17 cellular contexts compared by ENCODE assay signal in the genomic region with DNA sequence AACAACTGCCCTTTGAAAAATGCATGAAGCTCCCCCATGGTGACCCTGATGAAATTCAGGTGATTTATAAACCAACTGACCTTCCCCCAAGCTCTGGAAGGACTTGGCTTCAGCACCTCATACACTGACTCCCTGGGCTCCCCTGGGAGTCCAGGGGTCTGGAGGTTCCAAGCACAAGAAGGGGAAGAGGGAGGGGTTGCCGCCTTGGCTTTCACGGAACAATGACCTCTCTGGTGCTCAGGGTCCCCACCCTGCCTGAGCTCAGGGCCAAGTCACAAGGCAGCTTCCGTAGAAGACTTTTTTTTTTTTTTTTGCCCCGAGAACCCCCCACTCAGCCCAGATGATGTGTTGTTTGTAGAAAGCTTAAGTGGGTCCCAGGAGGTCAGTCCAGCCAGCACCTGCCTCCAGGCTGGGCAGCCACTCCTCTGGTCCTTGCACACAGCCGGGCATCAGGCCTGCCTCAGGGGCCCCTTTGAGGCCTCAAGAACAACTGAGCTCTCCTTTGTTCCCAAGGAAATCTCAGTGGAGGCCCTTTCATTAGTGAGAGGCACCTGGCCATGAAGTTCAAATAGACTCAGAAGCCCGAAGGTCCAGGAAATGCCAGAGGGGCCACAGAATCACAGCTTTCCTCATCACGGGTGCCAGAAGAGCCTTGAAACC. TPM values are rescaled to one million over a fixed set of nuclear protein-coding genes. Genes with fewer than 3 reads are reported as not detected.
DNase-seq lines count a peak whose midpoint lies in the region; ATAC-seq and TF ChIP-seq lines count a peak whose summit lies in the region.
"Had no signal": no experiment of that assay in that cellular context is flagged by ENCODE, and none has a peak within 500 bp of the region (broad histone marks: within the 10 kb centered on the region; RNA-seq: fewer than 3 reads in every experiment).

No MANE protein-coding gene starts in this region.

- H3K4me1 Mint-ChIP-seq in stimulated activated naive B cell treated with anti-CD40 and anti-IgM and Interleukin-4, amounts not matched to agents 10 μg/mL and 1 μg/mL and 100 μg/mL, for 72 hours: peaks cover 3 to 4% of the 10 kb centered on the region in 2 donors

- DNase-seq in Right ventricle myocardium superior: no peak
- DNase-seq in cardiac septum (ENCODE audit: low spot score): no peak
- DNase-seq in heart right ventricle: peak; percentile 45 to 65
- DNase-seq in psoas muscle: no peak
- DNase-seq in NCI-H446 treated with DMSO at 0.1 percent for 48 hours (lab: John Stamatoyannopoulos, UW): no peak
- DNase-seq in stimulated activated naive B cell treated with anti-CD40 and anti-IgM and Interleukin-4, amounts not matched to agents 10 μg/mL and 1 μg/mL and 100 μg/mL, for 72 hours: no peak
- no peak for DNase-seq in osteoblast (ENCODE audit: insufficient read length, low spot score, missing footprints)
- DNase-seq: 8988T, BE2C, DMS79 treated with DMSO at 0.1 percent for 48 hours, H9, MV-4-11, NCI-H1417 treated with DMSO at 0.1 percent for 48 hours, NCI-H2081, NCI-H524, SIG-M5 had no signal

- H3K4me1 ChIP-seq in heart right ventricle (peaks cover 4 to 45% (median 29%) of the 10 kb centered on the region in 9 donors), psoas muscle (no peaks in the 10 kb centered on the region), osteoblast (ENCODE audit: insufficient read depth, low read length) (peaks cover 3% of the 10 kb centered on the region)
- H3K4me1 ChIP-seq: BE2C had no signal

- H3K27ac ChIP-seq in heart right ventricle: peak overlapping the region; percentile 31 to 89 (median 73)
- H3K27ac ChIP-seq in psoas muscle: peak overlapping the region; percentile 55
- H3K27ac ChIP-seq in osteoblast (ENCODE audit: low read depth, low read length): no peak overlapping the region

- no peak for TF ChIP-seq CTCF in heart right ventricle (IDR thresholded peaks at IDR 0.05)
- no peak for TF ChIP-seq CTCF in psoas muscle (IDR thresholded peaks at IDR 0.05)
- TF ChIP-seq CTCF in osteoblast (IDR thresholded peaks at IDR 0.05; ENCODE audit: extremely low read depth, low read depth, low read length): no peak

- no peak overlapping the region for H3K4me2 ChIP-seq in osteoblast (ENCODE audit: insufficient read depth, low read length)

- H3K27me3 ChIP-seq in heart right ventricle: no peaks in the 10 kb centered on the region
- no peaks in the 10 kb centered on the region for H3K27me3 ChIP-seq in psoas muscle (ENCODE audit: insufficient read depth in 3 of 3, low read length in 2 of 3)
- no peaks in the 10 kb centered on the region for H3K27me3 ChIP-seq in osteoblast (ENCODE audit: insufficient read depth, low read length)
- H3K27me3 ChIP-seq: BE2C had no signal

- 57 to 75% methylated on average over 7 of the region's 7 CpGs for WGBS in heart right ventricle, 2 donors
- WGBS in psoas muscle, 3 donors: 70 to 74% (median 73%) methylated on average over 7 of the region's 7 CpGs

- H2AFZ ChIP-seq in osteoblast (ENCODE audit: low read length): no peak overlapping the region

- intact Hi-C loops in Right ventricle myocardium superior (cut with DNase I): no loop called here
- intact Hi-C loops in cardiac septum (cut with DNase I): no loop called here
- intact Hi-C loops in heart right ventricle (cut with DNase I): loop anchor here in 1 of 10 donors (5.0 kb wide), 1 partner anchor 33 kb away; no protein-coding TSS in a partner anchor
- intact Hi-C loops in psoas muscle (cut with DNase I): no loop called here

- H3K9me3 ChIP-seq in heart right ventricle (no peaks in the 10 kb centered on the region), psoas muscle (no peaks in the 10 kb centered on the region), osteoblast (ENCODE audit: low read depth, low read length) (no peaks in the 10 kb centered on the region)
- H3K9me3 ChIP-seq: BE2C had no signal

- no peak overlapping the region for H3K27ac Mint-ChIP-seq in stimulated activated naive B cell treated with anti-CD40 and anti-IgM and Interleukin-4, amounts not matched to agents 10 μg/mL and 1 μg/mL and 100 μg/mL, for 72 hours
- H3K27ac Mint-ChIP-seq: H9 had no signal

- no peak overlapping the region for H3K4me3 Mint-ChIP-seq in stimulated activated naive B cell treated with anti-CD40 and anti-IgM and Interleukin-4, amounts not matched to agents 10 μg/mL and 1 μg/mL and 100 μg/mL, for 72 hours
- H3K4me3 Mint-ChIP-seq: H9 had no signal

- no peaks in the 10 kb centered on the region for H3K79me2 ChIP-seq in osteoblast (ENCODE audit: insufficient read depth, low read length)

- H3K36me3 Mint-ChIP-seq in stimulated activated naive B cell treated with anti-CD40 and anti-IgM and Interleukin-4, amounts not matched to agents 10 μg/mL and 1 μg/mL and 100 μg/mL, for 72 hours: no peaks in the 10 kb centered on the region

- H3K27me3 Mint-ChIP-seq in stimulated activated naive B cell treated with anti-CD40 and anti-IgM and Interleukin-4, amounts not matched to agents 10 μg/mL and 1 μg/mL and 100 μg/mL, for 72 hours: no peaks in the 10 kb centered on the region

- no peaks in the 10 kb centered on the region for H4K20me1 ChIP-seq in osteoblast (ENCODE audit: insufficient read depth, low read length)

- no peak overlapping the region for H3K4me3 ChIP-seq in heart right ventricle
- no peak overlapping the region for H3K4me3 ChIP-seq in psoas muscle
- no peak overlapping the region for H3K4me3 ChIP-seq in osteoblast (ENCODE audit: insufficient read depth, low read length)

- ATAC-seq in Right ventricle myocardium superior (ENCODE audit: poor library complexity): peak; percentile 41
- ATAC-seq in heart right ventricle: peak; percentile 77 to 94 (median 89)
- ATAC-seq in psoas muscle: peak in 1 of 4 donors; percentile 33
- ATAC-seq in stimulated activated naive B cell treated with anti-CD40 and anti-IgM and Interleukin-4, amounts not matched to agents 10 μg/mL and 1 μg/mL and 100 μg/mL, for 72 hours (replicated peaks): no peak
- ATAC-seq in GM21390 (IDR thresholded peaks at IDR 0.05; ENCODE audit: unreplicated experiment): no peak

- H3K9me3 Mint-ChIP-seq in stimulated activated naive B cell treated with anti-CD40 and anti-IgM and Interleukin-4, amounts not matched to agents 10 μg/mL and 1 μg/mL and 100 μg/mL, for 72 hours: no peaks in the 10 kb centered on the region
- H3K9me3 Mint-ChIP-seq: H9 had no signal

- H3K36me3 ChIP-seq in heart right ventricle (no peaks in the 10 kb centered on the region), psoas muscle (ENCODE audit: insufficient read depth in 1 of 2, low read depth in 1 of 2) (no peaks in the 10 kb centered on the region), osteoblast (ENCODE audit: insufficient read depth, low read length) (no peaks in the 10 kb centered on the region)
- H3K36me3 ChIP-seq: BE2C had no signal

RNA-seq across cellular contexts. Expression of gene ALAS1, which starts 14.0 kb away (rescaled TPM):
- 160 TPM for total RNA-seq in Right ventricle myocardium superior
- 154 TPM for total RNA-seq in cardiac septum
- 100 to 1,000 TPM; 117 to 233 (median 177) TPM for total RNA-seq in heart right ventricle
- polyA plus RNA-seq in heart right ventricle: 10 to 100 TPM; 55.2 to 98.4 TPM
- total RNA-seq in psoas muscle: 10 to 100 TPM; 50.1 to 89.4 (median 68.1) TPM
- polyA plus RNA-seq in psoas muscle: 100 to 1,000 TPM in 2 of 3 donors, 10 to 100 TPM in 1; 75.2 to 138 (median 121) TPM
- 35.4 and 39.1 TPM in 2 replicates for total RNA-seq in osteoblast

RNA-seq across cellular contexts. Expression of gene POC1A, which starts 29.7 kb away (rescaled TPM):
- 1.5 TPM for total RNA-seq in Right ventricle myocardium superior
- 1.5 TPM for total RNA-seq in cardiac septum
- total RNA-seq in heart right ventricle: 1 to 10 TPM in 5 of 10 donors, under 1 TPM in 5; 0.60 to 3.5 (median 1.1) TPM
- polyA plus RNA-seq in heart right ventricle: 1 to 10 TPM in 1 of 2 donors, under 1 TPM in 1; 0.44 to 1.9 TPM
- 1 to 10 TPM; 1.1 to 3.2 (median 1.6) TPM for total RNA-seq in psoas muscle
- polyA plus RNA-seq in psoas muscle: 1 to 10 TPM in 2 of 3 donors, under 1 TPM in 1; 0.87 to 2.9 (median 2.1) TPM
- 1.8 and 3.2 TPM in 2 replicates for total RNA-seq in osteoblast

RNA-seq across cellular contexts. Expression of gene TLR9, which starts 41.5 kb away (rescaled TPM):
- total RNA-seq in Right ventricle myocardium superior: 0.32 TPM
- total RNA-seq in cardiac septum: 0.16 TPM
- under 1 TPM in 8 of 10 donors, not detected in 2; 0.12 to 0.46 (median 0.30) TPM for total RNA-seq in heart right ventricle
- under 1 TPM in 1 of 2 donors, not detected in 1; 0.06 TPM for polyA plus RNA-seq in heart right ventricle
- total RNA-seq in psoas muscle: under 1 TPM in 3 of 4 donors, not detected in 1; 0.34 to 0.55 (median 0.41) TPM
- polyA plus RNA-seq in psoas muscle: under 1 TPM; 0.04 to 0.14 (median 0.08) TPM
- total RNA-seq in osteoblast: not detected in 2 replicates
- total RNA-seq: H9 had no signal

RNA-seq across cellular contexts. Expression of gene TWF2, which starts 55.0 kb away (rescaled TPM):
- total RNA-seq in Right ventricle myocardium superior: 131 TPM
- total RNA-seq in cardiac septum: 69.5 TPM
- 100 to 1,000 TPM in 5 of 10 donors, 10 to 100 TPM in 5; 71.5 to 148 (median 99.1) TPM for total RNA-seq in heart right ventricle
- polyA plus RNA-seq in heart right ventricle: 10 to 100 TPM; 44.7 to 62.8 TPM
- total RNA-seq in psoas muscle: 100 to 1,000 TPM in 3 of 4 donors, 10 to 100 TPM in 1; 74.9 to 224 (median 138) TPM
- polyA plus RNA-seq in psoas muscle: 100 to 1,000 TPM in 1 of 3 donors, 10 to 100 TPM in 2; 19.6 to 160 (median 74.6) TPM
- 115 and 138 TPM in 2 replicates for total RNA-seq in osteoblast

Comparison
In these comparisons a context has a peak if more than half of its experiments do, and no peak if none do; other contexts are left out.
1. DNase-seq: peak in heart right ventricle (2 of 2); none in Right ventricle myocardium superior (single experiment), cardiac septum (single experiment), psoas muscle (0 of 2), NCI-H446 treated with DMSO at 0.1 percent for 48 hours (single experiment), stimulated activated naive B cell treated with anti-CD40 and anti-IgM and Interleukin-4, amounts not matched to agents 10 μg/mL and 1 μg/mL and 100 μg/mL, for 72 hours (single experiment) and osteoblast (single experiment).
2. ATAC-seq: peak in Right ventricle myocardium superior (single experiment) and heart right ventricle (8 of 8); none in stimulated activated naive B cell treated with anti-CD40 and anti-IgM and Interleukin-4, amounts not matched to agents 10 μg/mL and 1 μg/mL and 100 μg/mL, for 72 hours (0 of 2) and GM21390 (single experiment).